Comparison of ENCODE assay signal across 18 cellular contexts in the genomic region with DNA sequence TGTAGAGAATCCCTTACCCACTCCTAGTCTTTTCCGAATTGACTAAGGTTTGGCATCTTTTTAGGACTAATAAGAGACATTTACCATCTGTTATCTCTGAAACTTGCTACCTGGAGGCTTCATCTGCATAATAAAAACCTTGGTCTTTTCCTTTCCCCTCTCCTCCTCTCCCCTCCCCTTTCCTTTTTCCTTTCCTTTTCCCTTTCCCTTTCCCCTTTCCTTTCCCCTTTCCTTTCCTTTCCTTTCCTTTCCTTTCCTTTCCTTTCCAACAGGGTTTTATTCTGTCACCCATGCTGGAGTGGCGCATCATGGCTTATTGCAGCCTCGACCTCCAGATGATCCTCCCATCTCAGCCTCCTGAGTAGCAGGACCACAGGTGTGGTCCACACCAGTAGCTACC.
DNase-seq lines count a peak whose midpoint lies in the region; ATAC-seq, FAIRE-seq and TF ChIP-seq lines count a peak whose summit lies in the region.
"Had no signal": no experiment of that assay in that cellular context is flagged by ENCODE, and none has a peak within 500 bp of the region (broad histone marks: within the 10 kb centered on the region; RNA-seq: fewer than 3 reads in every experiment).

No MANE protein-coding gene starts in this region.

- TF ChIP-seq CTCF in heart right ventricle (IDR thresholded peaks at IDR 0.05) (no peak), H1 (IDR thresholded peaks at IDR 0.05; ENCODE audit: control extremely low read depth in 1 of 3, insufficient read depth in 1 of 3, low read depth in 1 of 3, low read length in 3 of 3) (no peak)

- H4K5ac ChIP-seq in H1 (ENCODE audit: insufficient read length, low read depth, low read length): no peak overlapping the region

- FAIRE-seq in H1 (lab: Jason Lieb, UNC): no peak
- FAIRE-seq: GM12891, GM18507 had no signal

- no peaks in the 10 kb centered on the region for H3K79me2 ChIP-seq in H1 (ENCODE audit: control insufficient read depth in 1 of 2, insufficient read depth in 2 of 2, low read length in 2 of 2)

- H3K9ac ChIP-seq in H1 (replicated peaks in 1 of 4; ENCODE audit: extremely low read depth in 1 of 4, low read depth in 3 of 4, low read length in 3 of 4) (no peak overlapping the region), iPS-20b (ENCODE audit: low read depth, low read length) (no peak overlapping the region)

- no peak for TF ChIP-seq POLR2A in H1 (IDR thresholded peaks at IDR 0.05; ENCODE audit: control extremely low read depth in 1 of 2, low read depth in 2 of 2, low read length in 2 of 2)

- DNase-seq in left ventricle myocardium superior (no peak), heart right ventricle (no peak), H1 (ENCODE audit: low read depth in 1 of 2, low spot score in 2 of 2) (no peak), dedifferentiated amniotic fluid mesenchymal stem cell (ENCODE audit: extremely low spot score) (no peak), caudate nucleus (lab: John Stamatoyannopoulos, UW) (no peak)
- DNase-seq: C1 segment of cervical spinal cord; Calu3; CD4-positive, alpha-beta memory T cell; COR-L47; DMS53; DMS79 treated with DMSO at 0.1 percent for 48 hours; GF-D8; GOT3; H7; HCEC 1CT had no signal

- H3K23me2 ChIP-seq in H1 (ENCODE audit: low read depth, low read length): no peaks in the 10 kb centered on the region

- H3K4me3 ChIP-seq in heart right ventricle (no peak overlapping the region), H1 (ENCODE audit: extremely low read depth in 1 of 4, insufficient read depth in 2 of 4, low read depth in 3 of 4, low read length in 4 of 4) (no peak overlapping the region), iPS-20b (ENCODE audit: low read length) (0 out of 2 replicates have a peak overlapping the region, but pooled peaks have one; percentile 15)

- H3K27me3 ChIP-seq in heart right ventricle (no peaks in the 10 kb centered on the region), H1 (replicated peaks in 1 of 4; ENCODE audit: control insufficient read depth in 3 of 4, extremely low read depth in 1 of 4, insufficient read depth in 3 of 4, low read length in 3 of 4) (no peaks in the 10 kb centered on the region), iPS-20b (ENCODE audit: insufficient read depth, low read length) (no peaks in the 10 kb centered on the region)

- CTCF ChIA-PET in H1 (lab: Charles Lee; ENCODE audit: partially characterized antibody): interaction anchor here (0.6 kb wide), 1 partner anchor 19 kb away, joined by 3 read pairs; no protein-coding TSS in a partner anchor

- no peaks in the 10 kb centered on the region; the same call in 1 of the 2 replicates for H3K79me1 ChIP-seq in H1 (ENCODE audit: low read depth, low read length)

- intact Hi-C loops in left ventricle myocardium superior (cut with micrococcal nuclease) (no loop called here), heart right ventricle (cut with DNase I) (no loop called here)

- no peak for TF ChIP-seq EP300 in H1 (IDR thresholded peaks at IDR 0.05; ENCODE audit: borderline replicate concordance in 1 of 2, low read depth in 2 of 2, low read length in 2 of 2)

- peak overlapping the region; percentile 82 for H3K4ac ChIP-seq in H1 (replicated peaks; ENCODE audit: insufficient read length, low read depth, low read length)

- no peak overlapping the region for H3K56ac ChIP-seq in H1 (replicated peaks; ENCODE audit: insufficient read length, low read depth, low read length)

- H3K4me2 ChIP-seq in H1 (ENCODE audit: insufficient read depth in 1 of 2, low read depth in 2 of 2, low read length in 2 of 2): no peak overlapping the region

- H3K23ac ChIP-seq in H1 (ENCODE audit: insufficient read length): no peak overlapping the region

- H3K18ac ChIP-seq in H1 (ENCODE audit: extremely low read depth, low read length): no peak overlapping the region

- no peak overlapping the region for H2BK5ac ChIP-seq in H1 (ENCODE audit: low read depth, low read length)

- H2BK15ac ChIP-seq in H1 (ENCODE audit: low read length): peak overlapping the region; percentile 66; the same call in 1 of the 2 replicates

- no peak for TF ChIP-seq RAD21 in H1 (IDR thresholded peaks at IDR 0.05 in 1 of 2, conservative IDR thresholded peaks at IDR 0.05 in 1 of 2; ENCODE audit: low read depth in 2 of 2, low read length in 2 of 2)

- H3K27ac ChIP-seq in heart right ventricle (no peak overlapping the region), H1 (ENCODE audit: low read depth, low read length) (no peak overlapping the region), iPS-20b (ENCODE audit: low read length) (no peak overlapping the region), caudate nucleus (ENCODE audit: low read depth, low read length) (no peak overlapping the region)

- POLR2A ChIA-PET in H1 (lab: Charles Lee; ENCODE audit: partially characterized antibody): no interaction called here

- ATAC-seq in left ventricle myocardium superior (peak; percentile 1), heart right ventricle (no peak)

- H4K8ac ChIP-seq in H1 (ENCODE audit: extremely low read depth, insufficient read depth, low read length): no peak overlapping the region

- 0 out of 2 replicates have a peak overlapping the region, but pooled peaks have one; percentile 92 for H2AK5ac ChIP-seq in H1 (ENCODE audit: low read depth, low read length)

- peak overlapping the region; percentile 90 for H4K91ac ChIP-seq in H1 (replicated peaks; ENCODE audit: insufficient read length, low read length)

- H2BK20ac ChIP-seq in H1 (ENCODE audit: low read length): no peak overlapping the region

- H3K4me1 ChIP-seq in heart right ventricle: peaks cover 0 to 99% (median 49%) of the 10 kb centered on the region in 9 donors
- H3K4me1 ChIP-seq in H1 (replicated peaks in 1 of 4; ENCODE audit: control insufficient read depth in 3 of 4, insufficient read depth in 4 of 4, low read length in 3 of 4): peaks cover 0 to 11% (median 2%) of the 10 kb centered on the region in 4 experiments; a peak in 2 of 7 replicates
- peaks cover 26% of the 10 kb centered on the region; the same call in 1 of the 2 replicates for H3K4me1 ChIP-seq in iPS-20b (ENCODE audit: insufficient read depth, low read length)

- H2BK120ac ChIP-seq in H1 (replicated peaks; ENCODE audit: low read depth, low read length): no peak overlapping the region

- H3K9me3 ChIP-seq in heart right ventricle (no peaks in the 10 kb centered on the region), H1 (ENCODE audit: insufficient read depth in 2 of 2, low read depth in 1 of 2, low read length in 1 of 2) (no peaks in the 10 kb centered on the region; a peak in 1 of 4 replicates), iPS-20b (ENCODE audit: insufficient read depth, low read depth, low read length) (no peaks in the 10 kb centered on the region; the same call in 1 of the 2 replicates)

- H2AFZ ChIP-seq in H1 (ENCODE audit: low read length): no peak overlapping the region

- H4K20me1 ChIP-seq in H1 (replicated peaks in 1 of 2; ENCODE audit: control insufficient read depth in 1 of 2, insufficient read depth in 2 of 2, low read length in 2 of 2): no peaks in the 10 kb centered on the region

- 77 to 91% methylated on average over 3 of the region's 3 CpGs for WGBS in heart right ventricle, 2 donors
- 71% methylated on average over 3 of the region's 3 CpGs; no CpG with 5 or more reads in 1 of the 2 experiments for WGBS in H1 (ENCODE audit: extremely low coverage in 1 of 2, insufficient coverage in 1 of 2, insufficient read length in 1 of 2, insufficient replicate concordance in 2 of 2, low coverage in 1 of 2, low lambda C conversion rate in 2 of 2, missing lambda C conversion rate in 1 of 2), 2 experiments

- no peaks in the 10 kb centered on the region for H3K36me3 ChIP-seq in heart right ventricle
- H3K36me3 ChIP-seq in H1 (ENCODE audit: control insufficient read depth in 2 of 4, insufficient read depth in 4 of 4, low read length in 3 of 4): no peaks in the 10 kb centered on the region
- H3K36me3 ChIP-seq in iPS-20b (ENCODE audit: insufficient read depth, low read depth, low read length): no peaks in the 10 kb centered on the region

- H3K14ac ChIP-seq in H1 (ENCODE audit: insufficient read length): no peak overlapping the region

- peak overlapping the region; percentile 60; the same call in 1 of the 2 replicates for H2BK12ac ChIP-seq in H1 (ENCODE audit: low read depth, low read length)

TF ChIP-seq in H1, 55 proteins besides CTCF, POLR2A, EP300 and RAD21:
- TF ChIP-seq CBX5 (IDR thresholded peaks at IDR 0.05; ENCODE audit: low read depth, low read length) (no peak), BCL11A (IDR thresholded peaks at IDR 0.05; ENCODE audit: low read depth in 2 of 2, low read length in 2 of 2) (no peak), JUN (IDR thresholded peaks at IDR 0.05; ENCODE audit: low read depth, low read length) (no peak), SUZ12 (IDR thresholded peaks at IDR 0.05; ENCODE audit: low read length) (no peak), SIRT6 (IDR thresholded peaks at IDR 0.05; ENCODE audit: low read length) (no peak), SRF (IDR thresholded peaks at IDR 0.05; ENCODE audit: low read depth, low read length) (no peak)
- TF ChIP-seq, protein P1, sequence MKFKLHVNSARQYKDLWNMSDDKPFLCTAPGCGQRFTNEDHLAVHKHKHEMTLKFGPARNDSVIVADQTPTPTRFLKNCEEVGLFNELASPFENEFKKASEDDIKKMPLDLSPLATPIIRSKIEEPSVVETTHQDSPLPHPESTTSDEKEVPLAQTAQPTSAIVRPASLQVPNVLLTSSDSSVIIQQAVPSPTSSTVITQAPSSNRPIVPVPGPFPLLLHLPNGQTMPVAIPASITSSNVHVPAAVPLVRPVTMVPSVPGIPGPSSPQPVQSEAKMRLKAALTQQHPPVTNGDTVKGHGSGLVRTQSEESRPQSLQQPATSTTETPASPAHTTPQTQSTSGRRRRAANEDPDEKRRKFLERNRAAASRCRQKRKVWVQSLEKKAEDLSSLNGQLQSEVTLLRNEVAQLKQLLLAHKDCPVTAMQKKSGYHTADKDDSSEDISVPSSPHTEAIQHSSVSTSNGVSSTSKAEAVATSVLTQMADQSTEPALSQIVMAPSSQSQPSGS (IDR thresholded peaks at IDR 0.05; ENCODE audit: low read length): no peak
- TF ChIP-seq, protein P2, sequence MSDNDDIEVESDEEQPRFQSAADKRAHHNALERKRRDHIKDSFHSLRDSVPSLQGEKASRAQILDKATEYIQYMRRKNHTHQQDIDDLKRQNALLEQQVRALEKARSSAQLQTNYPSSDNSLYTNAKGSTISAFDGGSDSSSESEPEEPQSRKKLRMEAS (IDR thresholded peaks at IDR 0.05): no peak
